8 cellular contexts compared by ENCODE assay signal in the genomic region with DNA sequence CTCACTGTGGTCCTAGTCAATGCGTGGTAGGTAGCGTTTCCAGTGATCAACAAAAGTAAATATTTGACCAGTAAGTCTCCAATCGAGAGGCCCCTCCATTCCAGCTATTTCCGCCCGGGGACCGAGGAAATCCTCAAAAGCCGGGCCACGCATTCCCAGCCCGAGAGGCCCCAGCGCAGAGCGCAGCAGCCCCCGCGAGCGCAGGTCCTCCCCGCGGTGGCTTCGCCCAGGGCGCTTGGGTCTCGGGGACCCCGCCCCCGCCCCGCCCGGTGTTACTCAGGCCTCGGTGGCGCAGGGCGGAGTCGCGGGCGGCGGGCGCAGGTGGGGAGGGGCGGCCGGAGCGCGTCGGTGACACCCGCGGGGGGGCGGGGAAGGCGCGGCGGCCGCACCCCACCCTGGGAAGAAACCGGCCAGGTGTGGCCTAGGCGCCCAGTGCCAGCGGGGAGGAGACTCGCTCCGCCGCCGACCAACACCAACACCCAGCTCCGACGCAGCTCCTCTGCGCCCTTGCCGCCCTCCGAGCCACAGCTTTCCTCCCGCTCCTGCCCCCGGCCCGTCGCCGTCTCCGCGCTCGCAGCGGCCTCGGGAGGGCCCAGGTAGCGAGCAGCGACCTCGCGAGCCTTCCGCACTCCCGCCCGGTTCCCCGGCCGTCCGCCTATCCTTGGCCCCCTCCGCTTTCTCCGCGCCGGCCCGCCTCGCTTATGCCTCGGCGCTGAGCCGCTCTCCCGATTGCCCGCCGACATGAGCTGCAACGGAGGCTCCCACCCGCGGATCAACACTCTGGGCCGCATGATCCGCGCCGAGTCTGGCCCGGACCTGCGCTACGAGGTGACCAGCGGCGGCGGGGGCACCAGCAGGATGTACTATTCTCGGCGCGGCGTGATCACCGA. TPM values are rescaled to one million over a fixed set of nuclear protein-coding genes. Genes with fewer than 3 reads are reported as not detected.
DNase-seq lines count a peak whose midpoint lies in the region; ATAC-seq and TF ChIP-seq lines count a peak whose summit lies in the region.

A gene with protein sequence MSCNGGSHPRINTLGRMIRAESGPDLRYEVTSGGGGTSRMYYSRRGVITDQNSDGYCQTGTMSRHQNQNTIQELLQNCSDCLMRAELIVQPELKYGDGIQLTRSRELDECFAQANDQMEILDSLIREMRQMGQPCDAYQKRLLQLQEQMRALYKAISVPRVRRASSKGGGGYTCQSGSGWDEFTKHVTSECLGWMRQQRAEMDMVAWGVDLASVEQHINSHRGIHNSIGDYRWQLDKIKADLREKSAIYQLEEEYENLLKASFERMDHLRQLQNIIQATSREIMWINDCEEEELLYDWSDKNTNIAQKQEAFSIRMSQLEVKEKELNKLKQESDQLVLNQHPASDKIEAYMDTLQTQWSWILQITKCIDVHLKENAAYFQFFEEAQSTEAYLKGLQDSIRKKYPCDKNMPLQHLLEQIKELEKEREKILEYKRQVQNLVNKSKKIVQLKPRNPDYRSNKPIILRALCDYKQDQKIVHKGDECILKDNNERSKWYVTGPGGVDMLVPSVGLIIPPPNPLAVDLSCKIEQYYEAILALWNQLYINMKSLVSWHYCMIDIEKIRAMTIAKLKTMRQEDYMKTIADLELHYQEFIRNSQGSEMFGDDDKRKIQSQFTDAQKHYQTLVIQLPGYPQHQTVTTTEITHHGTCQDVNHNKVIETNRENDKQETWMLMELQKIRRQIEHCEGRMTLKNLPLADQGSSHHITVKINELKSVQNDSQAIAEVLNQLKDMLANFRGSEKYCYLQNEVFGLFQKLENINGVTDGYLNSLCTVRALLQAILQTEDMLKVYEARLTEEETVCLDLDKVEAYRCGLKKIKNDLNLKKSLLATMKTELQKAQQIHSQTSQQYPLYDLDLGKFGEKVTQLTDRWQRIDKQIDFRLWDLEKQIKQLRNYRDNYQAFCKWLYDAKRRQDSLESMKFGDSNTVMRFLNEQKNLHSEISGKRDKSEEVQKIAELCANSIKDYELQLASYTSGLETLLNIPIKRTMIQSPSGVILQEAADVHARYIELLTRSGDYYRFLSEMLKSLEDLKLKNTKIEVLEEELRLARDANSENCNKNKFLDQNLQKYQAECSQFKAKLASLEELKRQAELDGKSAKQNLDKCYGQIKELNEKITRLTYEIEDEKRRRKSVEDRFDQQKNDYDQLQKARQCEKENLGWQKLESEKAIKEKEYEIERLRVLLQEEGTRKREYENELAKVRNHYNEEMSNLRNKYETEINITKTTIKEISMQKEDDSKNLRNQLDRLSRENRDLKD (N-terminal part only) (plus strand): TSS at position 497 of the 890 bp plus-strand sequence. CDS start 245 bp downstream, at position 742.

- ATAC-seq in HG03095 (IDR thresholded peaks at IDR 0.05; ENCODE audit: unreplicated experiment) = no peak

- peak within 1 kb of the TSS; percentile 76 to 90 (median 84) for H3K4me3 Mint-ChIP-seq in brain

- peak within 1 kb of the TSS in 1 of 5 experiments; percentile 90 for H3K27ac Mint-ChIP-seq in brain

- peaks cover 0 to 10% (median 3%) of the 10 kb centered on the region in 5 experiments for H3K9me3 Mint-ChIP-seq in brain

- TF ChIP-seq CTCF in 22Rv1 (IDR thresholded peaks at IDR 0.05) (no peak; the same call in 1 of the 2 replicates), GM13977 (IDR thresholded peaks at IDR 0.05; ENCODE audit: extremely low read depth, insufficient read depth, missing control alignments) (no peak), brain (conservative IDR thresholded peaks at IDR 0.05) (no peak)

- H3K4me1 Mint-ChIP-seq in brain = peaks cover 13% of the 10 kb centered on the region

- peak within 1 kb of the TSS; percentile 60 for H3K27ac ChIP-seq in 22Rv1

- no peaks in the 10 kb centered on the region for H3K36me3 Mint-ChIP-seq in brain

- peak; percentile 62 for DNase-seq in GM13977 (ENCODE audit: low spot score)
- DNase-seq in NCI-H774 (lab: John Stamatoyannopoulos, UW) = peak; percentile 79
- peak; percentile 21 for DNase-seq in iris pigment epithelial cell (ENCODE audit: low read depth)
- peak; percentile 57 for DNase-seq in stimulated activated CD4-positive, alpha-beta T cell treated with anti-CD3 and anti-CD28 coated beads, Interleukin-15, amount 100 ng/mL, for 24 hours
- DNase-seq in hippocampal formation (lab: John Stamatoyannopoulos, UW) = no peak

- in situ Hi-C loops in GM13977 (cut with MboI; ENCODE audit: low pct_unique_long_range_greater_than_20kb, low sequenced_read_pairs, unreplicated experiment) = no loop called here

- peaks cover 98% of the 10 kb centered on the region for H3K27me3 Mint-ChIP-seq in brain

RNA-seq across cellular contexts. Expression of the gene that starts here (rescaled TPM):
- 505 TPM for polyA plus RNA-seq in brain (ENCODE audit: insufficient read depth, low read depth, low replicate concordance)

Comparison
In these comparisons a context has a peak if more than half of its experiments do, and no peak if none do; other contexts are left out.
1. DNase-seq: peak in GM13977 (single experiment), NCI-H774 (single experiment), iris pigment epithelial cell (single experiment) and stimulated activated CD4-positive, alpha-beta T cell treated with anti-CD3 and anti-CD28 coated beads, Interleukin-15, amount 100 ng/mL, for 24 hours (single experiment); none in hippocampal formation (0 of 2).